ENCODE assay signal across 8 cellular contexts in genomic region chr9:136950656-136951030, GRCh38. TPM values are rescaled to one million over a fixed set of nuclear protein-coding genes. Genes with fewer than 3 reads are reported as not detected.
DNase-seq lines count a peak whose midpoint lies in the region; ATAC-seq and TF ChIP-seq lines count a peak whose summit lies in the region.

No MANE protein-coding gene starts in this region.

- H3K27me3 Mint-ChIP-seq in Calu3 (ENCODE audit: unreplicated experiment) = no peaks in the 10 kb centered on the region
- H3K27me3 Mint-ChIP-seq in osteocyte (ENCODE audit: unreplicated experiment) = no peaks in the 10 kb centered on the region

- peak overlapping the region; percentile 61 to 81 (median 68) for H3K4me3 ChIP-seq in Peyer's patch
- peak overlapping the region; percentile 77 to 92 (median 84) for H3K4me3 ChIP-seq in esophagus muscularis mucosa

- H3K4me1 ChIP-seq in Peyer's patch (peaks cover 0 to 24% (median 4%) of the 10 kb centered on the region in 4 donors), esophagus muscularis mucosa (peaks cover 25 to 34% (median 28%) of the 10 kb centered on the region in 4 donors)

- peak overlapping the region; percentile 88 to 96 (median 95) for H3K27ac ChIP-seq in Peyer's patch
- peak overlapping the region; percentile 86 to 92 (median 90) for H3K27ac ChIP-seq in esophagus muscularis mucosa (replicated peaks in 1 of 4)

- intact Hi-C loops in Calu3 (cut with micrococcal nuclease; ENCODE audit: unreplicated experiment) (no loop called here), esophagus muscularis mucosa (cut with DNase I) (loop anchor here (5.0 kb wide), 1 partner anchor 163 kb away; no protein-coding TSS in a partner anchor)

- H3K36me3 Mint-ChIP-seq in Calu3 (ENCODE audit: insufficient read depth, unreplicated experiment) = peaks cover 24% of the 10 kb centered on the region
- no peaks in the 10 kb centered on the region for H3K36me3 Mint-ChIP-seq in osteocyte (ENCODE audit: unreplicated experiment)

- TF ChIP-seq POLR2A in Peyer's patch (IDR thresholded peaks at IDR 0.05) (no peak), esophagus muscularis mucosa (IDR thresholded peaks at IDR 0.05; ENCODE audit: low read depth) (no peak)

- H3K4me3 Mint-ChIP-seq in Calu3 (ENCODE audit: low read depth, unreplicated experiment) (peak overlapping the region; percentile 76), osteocyte (ENCODE audit: unreplicated experiment) (peak overlapping the region; percentile 73)

- H3K9me3 Mint-ChIP-seq in Calu3 (ENCODE audit: low read depth, unreplicated experiment) (no peaks in the 10 kb centered on the region), osteocyte (ENCODE audit: unreplicated experiment) (no peaks in the 10 kb centered on the region)

- CTCF ChIA-PET in Calu3 (lab: Charles Lee) = interaction anchor here (1.5 kb wide), 1 partner anchor 79 kb away, joined by 3 read pairs; no protein-coding TSS in a partner anchor

- H3K36me3 ChIP-seq in Peyer's patch (no peaks in the 10 kb centered on the region), esophagus muscularis mucosa (no peaks in the 10 kb centered on the region)

- no peak for ATAC-seq in HG03378 (IDR thresholded peaks at IDR 0.05; ENCODE audit: unreplicated experiment)
- no peak for ATAC-seq in HG03039 (IDR thresholded peaks at IDR 0.05; ENCODE audit: unreplicated experiment)

- BruUV-seq in Calu3 (replicated peaks; lab: Mats Ljungman, UMichigan) = no TSS peak

- H3K4me1 Mint-ChIP-seq in Calu3 (ENCODE audit: low read depth, unreplicated experiment) = no peaks in the 10 kb centered on the region
- peaks cover 8% of the 10 kb centered on the region for H3K4me1 Mint-ChIP-seq in osteocyte (ENCODE audit: unreplicated experiment)

- H3K9me3 ChIP-seq in Peyer's patch (no peaks in the 10 kb centered on the region), esophagus muscularis mucosa (no peaks in the 10 kb centered on the region)

- no CpG with 5 or more reads among the region's 7 CpGs for WGBS in esophagus muscularis mucosa

- DNase-seq in Calu3 = no peak
- DNase-seq in Peyer's patch = no peak
- no peak for DNase-seq in esophagus muscularis mucosa (ENCODE audit: extremely low spot score)
- no peak for DNase-seq in osteocyte (ENCODE audit: extremely low spot score, unreplicated experiment)
- no peak for DNase-seq in SW480 (ENCODE audit: low spot score)
- no peak for DNase-seq in AG08395 (ENCODE audit: low spot score)

- TF ChIP-seq EP300 in esophagus muscularis mucosa (IDR thresholded peaks at IDR 0.05) = no peak

- peak overlapping the region; percentile 81 for H3K27ac Mint-ChIP-seq in Calu3 (ENCODE audit: unreplicated experiment)
- peak overlapping the region; percentile 7 for H3K27ac Mint-ChIP-seq in osteocyte (ENCODE audit: unreplicated experiment)

- TF ChIP-seq CTCF in Calu3 (IDR thresholded peaks at IDR 0.05; ENCODE audit: unreplicated experiment) (no peak), Peyer's patch (IDR thresholded peaks at IDR 0.05) (no peak), esophagus muscularis mucosa (IDR thresholded peaks at IDR 0.05) (no peak), osteocyte (IDR thresholded peaks at IDR 0.05) (no peak)

- no peaks in the 10 kb centered on the region for H3K27me3 ChIP-seq in Peyer's patch
- H3K27me3 ChIP-seq in esophagus muscularis mucosa = no peaks in the 10 kb centered on the region

RNA-seq across cellular contexts. Expression of gene LCN12, which starts 1.4 kb away (rescaled TPM):
- total RNA-seq in Calu3 (2022) = 3.8 and 3.9 TPM in 2 replicates
- 1 to 10 TPM in 3 of 4 donors, not detected in 1; 1.8 to 8.7 (median 7.9) TPM for total RNA-seq in Peyer's patch
- total RNA-seq in esophagus muscularis mucosa = not detected
- total RNA-seq in osteocyte = 0.57 and 1.4 TPM in 2 replicates

RNA-seq across cellular contexts. Expression of gene C8G, which starts 5.6 kb away (rescaled TPM):
- total RNA-seq in Calu3 (2022) (3.9 and 4.0 TPM in 2 replicates), Peyer's patch (100 to 1,000 TPM in 1 of 4 donors, 10 to 100 TPM in 2, not detected in 1; 24.9 to 148 (median 66.2) TPM), esophagus muscularis mucosa (not detected), osteocyte (1.3 and 1.7 TPM in 2 replicates)

RNA-seq across cellular contexts. Expression of gene FBXW5, which starts 6.1 kb away (rescaled TPM):
- total RNA-seq in Calu3 (2022) (49.9 and 50.8 TPM in 2 replicates), Peyer's patch (100 to 1,000 TPM; 247 to 470 (median 336) TPM), esophagus muscularis mucosa (100 to 1,000 TPM; 238 to 303 (median 267) TPM), osteocyte (84.4 and 93.0 TPM in 2 replicates)

RNA-seq across cellular contexts. Expression of gene PTGDS, which starts 26.7 kb away (rescaled TPM):
- total RNA-seq in Calu3 (2022) (not detected in 2 replicates), Peyer's patch (10 to 100 TPM in 2 of 4 donors, 1 to 10 TPM in 2; 1.2 to 21.5 (median 7.8) TPM), esophagus muscularis mucosa (10 to 100 TPM; 10.4 to 77.9 (median 51.6) TPM), osteocyte (123 and 129 TPM in 2 replicates)

RNA-seq across cellular contexts. Expression of gene LCNL1, which starts 32.1 kb away (rescaled TPM):
- total RNA-seq in Calu3 (2022) = 0.22 TPM in 1 of 2 replicates, not detected in the other
- total RNA-seq in Peyer's patch = under 1 TPM in 2 of 4 donors, not detected in 2; 0.28 to 0.83 TPM
- under 1 TPM in 3 of 4 donors, not detected in 1; 0.11 to 0.42 (median 0.39) TPM for total RNA-seq in esophagus muscularis mucosa
- total RNA-seq in osteocyte = 3.0 and 3.4 TPM in 2 replicates
